Comparison of ENCODE assay signal across 14 cellular contexts in the genomic region with DNA sequence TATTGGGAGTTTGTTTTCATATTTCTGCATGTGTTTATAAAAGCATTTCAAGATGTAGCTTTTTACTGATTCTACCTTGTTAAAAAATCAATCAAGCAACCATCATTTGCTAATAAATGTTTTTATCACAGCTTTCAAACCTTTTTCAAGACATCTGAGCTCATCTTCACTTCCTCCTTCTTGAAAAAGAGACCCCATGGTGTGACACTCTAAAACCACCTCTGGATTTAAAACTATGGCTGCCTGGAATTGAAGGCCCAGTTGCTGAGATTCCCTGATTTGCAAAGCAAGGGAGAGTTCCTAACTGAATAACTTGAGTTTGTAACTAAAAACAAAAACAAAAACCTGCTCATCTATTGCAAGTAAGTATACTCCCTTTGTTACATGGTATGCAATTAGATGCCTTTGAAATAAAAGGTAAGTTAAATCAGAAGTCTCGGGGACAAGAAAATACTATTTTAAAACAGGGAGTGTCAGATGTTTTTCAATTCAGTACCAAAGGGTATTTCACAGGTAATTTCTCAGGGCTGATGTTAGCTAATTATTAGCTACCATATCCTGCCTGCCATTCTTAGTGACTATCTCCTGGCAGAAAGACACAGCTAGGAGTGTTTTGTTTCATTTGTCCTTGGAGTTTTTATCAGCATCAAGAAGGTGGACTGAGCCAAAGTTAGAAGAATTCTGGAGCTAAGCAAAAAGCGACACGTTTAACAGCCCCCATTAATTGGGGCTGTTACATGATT.
DNase-seq lines count a peak whose midpoint lies in the region; ATAC-seq and TF ChIP-seq lines count a peak whose summit lies in the region.
"Had no signal": no experiment of that assay in that cellular context is flagged by ENCODE, and none has a peak within 500 bp of the region (broad histone marks: within the 10 kb centered on the region; RNA-seq: fewer than 3 reads in every experiment).

No MANE protein-coding gene starts in this region.

- H3K4me3 ChIP-seq in SK-N-MC (no peak overlapping the region), tibial artery (no peak overlapping the region)

- no peak for TF ChIP-seq CTCF in nephron (IDR thresholded peaks at IDR 0.05; ENCODE audit: unreplicated experiment in 3 of 3)
- no peak for TF ChIP-seq CTCF in tibial artery (IDR thresholded peaks at IDR 0.05)
- no peak for TF ChIP-seq CTCF in omental fat pad (IDR thresholded peaks at IDR 0.05)

- no peaks in the 10 kb centered on the region for H3K27me3 ChIP-seq in tibial artery

- H3K27me3 Mint-ChIP-seq in nephron (ENCODE audit: low read depth): no peaks in the 10 kb centered on the region

- no peaks in the 10 kb centered on the region for H3K9me3 Mint-ChIP-seq in nephron
- H3K9me3 Mint-ChIP-seq: activated CD4-positive, alpha-beta T cell treated with anti-CD3 and anti-CD28 coated beads, Interleukin-2, amount 10 ng/mL, durations not matched to agents 7 days and 5 days had no signal

- H3K9me3 ChIP-seq in SK-N-MC (ENCODE audit: low read depth, low read length) (no peaks in the 10 kb centered on the region), tibial artery (no peaks in the 10 kb centered on the region)
- H3K9me3 ChIP-seq: neutrophil had no signal

- no peak overlapping the region for H3K9ac ChIP-seq in SK-N-MC (ENCODE audit: insufficient read length)

- no peaks in the 10 kb centered on the region for H3K36me3 Mint-ChIP-seq in nephron (ENCODE audit: low read depth)
- H3K36me3 Mint-ChIP-seq: IgD-negative memory B cell had no signal

- H3K4me1 Mint-ChIP-seq in nephron: peaks cover 45% of the 10 kb centered on the region

- H3K4me3 Mint-ChIP-seq in nephron: peak overlapping the region; percentile 50 to 56 (median 52)
- H3K4me3 Mint-ChIP-seq: activated CD4-positive, alpha-beta T cell treated with anti-CD3 and anti-CD28 coated beads, Interleukin-2, amount 10 ng/mL, durations not matched to agents 7 days and 5 days; IgD-negative memory B cell had no signal

- H3K4me1 ChIP-seq in tibial artery: peaks cover 0 to 15% (median 6%) of the 10 kb centered on the region in 4 donors

- H3K36me3 ChIP-seq in SK-N-MC (ENCODE audit: insufficient read depth, low read length) (no peaks in the 10 kb centered on the region), tibial artery (no peaks in the 10 kb centered on the region)
- H3K36me3 ChIP-seq: neutrophil had no signal

- peak; percentile 54 for ATAC-seq in GM18508 (IDR thresholded peaks at IDR 0.05; ENCODE audit: insufficient read depth, unreplicated experiment)
- peak; percentile 29 for ATAC-seq in HG02642 (IDR thresholded peaks at IDR 0.05; ENCODE audit: poor library complexity, unreplicated experiment)
- no peak for ATAC-seq in GM18519 (IDR thresholded peaks at IDR 0.05; ENCODE audit: low FRiP score, unreplicated experiment)
- no peak for ATAC-seq in omental fat pad (ENCODE audit: low FRiP score)
- ATAC-seq: left colon had no signal

- H3K27ac ChIP-seq in SK-N-MC (peak overlapping the region; percentile 7; the same call in 1 of the 2 replicates), tibial artery (peak overlapping the region in 1 of 2 donors; percentile 70)
- H3K27ac ChIP-seq: neutrophil had no signal

- H3K27ac Mint-ChIP-seq in nephron: peak overlapping the region; percentile 67 to 85 (median 83)
- H3K27ac Mint-ChIP-seq: activated CD4-positive, alpha-beta T cell treated with anti-CD3 and anti-CD28 coated beads, Interleukin-2, amount 10 ng/mL, durations not matched to agents 7 days and 5 days; IgD-negative memory B cell had no signal

- DNase-seq in SK-N-MC (ENCODE audit: low read depth, low spot score) (no peak), tibial artery (no peak), omental fat pad (ENCODE audit: low spot score) (no peak)
- DNase-seq in activated CD8-positive, alpha-beta memory T cell treated with anti-CD3 and anti-CD28 coated beads, Interleukin-2, amount 50 U/mL, for 4 hours: no peak
- DNase-seq: activated CD4-positive, alpha-beta T cell treated with anti-CD3 and anti-CD28 coated beads, Interleukin-2, amount 10 ng/mL, durations not matched to agents 7 days and 5 days; EL; left colon; NCI-H1694 had no signal

- intact Hi-C loops in tibial artery (cut with DNase I; ENCODE audit: low total_unique reads): no loop called here

Comparison
In these comparisons a context has a peak if more than half of its experiments do, and no peak if none do; other contexts are left out.
1. ATAC-seq: peak in GM18508 (single experiment) and HG02642 (single experiment); none in GM18519 (single experiment) and omental fat pad (single experiment).